In genomic region chr2:152718047-152718908, GRCh38 we compare ENCODE assay signal across 8 cellular contexts. TPM values are rescaled to one million over a fixed set of nuclear protein-coding genes. Genes with fewer than 3 reads are reported as not detected.
DNase-seq lines count a peak whose midpoint lies in the region; ATAC-seq, FAIRE-seq and TF ChIP-seq lines count a peak whose summit lies in the region.

Gene ARL6IP6, plus strand, starts transcription at chr2:152718620. Its CDS starts 5 bp downstream, at chr2:152718625.

- peaks cover 25 to 84% of the 10 kb centered on the region in 2 experiments for H3K79me2 ChIP-seq in H1 (ENCODE audit: control insufficient read depth in 1 of 2, insufficient read depth in 2 of 2, low read length in 2 of 2)

- H3K4ac ChIP-seq in H1 (replicated peaks; ENCODE audit: insufficient read length, low read depth, low read length): peak within 1 kb of the TSS; percentile 92
- peak within 1 kb of the TSS; percentile 83 to 100 for H3K4ac ChIP-seq in mesenchymal stem cell (ENCODE audit: low read depth in 1 of 2, low read length in 2 of 2)

- peak in 1 of 2 experiments; percentile 90; a peak in 1 of 3 replicates for TF ChIP-seq EP300 in H1 (IDR thresholded peaks at IDR 0.05; ENCODE audit: borderline replicate concordance in 1 of 2, low read depth in 2 of 2, low read length in 2 of 2)

- H3K27ac ChIP-seq in HUES48 (ENCODE audit: low read depth, low read length): peak within 1 kb of the TSS; percentile 99
- H3K27ac ChIP-seq in H1 (ENCODE audit: low read depth, low read length): peak within 1 kb of the TSS; percentile 100
- H3K27ac ChIP-seq in mesenchymal stem cell (ENCODE audit: low read length, poor library complexity, severe bottlenecking): peak within 1 kb of the TSS; percentile 97

- peak; percentile 95 to 97 for DNase-seq in Caco-2
- DNase-seq in NT2/D1 (ENCODE audit: low read depth, low spot score): peak; percentile 89
- DNase-seq in activated CD8-positive, alpha-beta memory T cell treated with anti-CD3 and anti-CD28 coated beads, Interleukin-2, amount 10 ng/mL, durations not matched to agents 7 days and 5 days: peak; percentile 95
- peak; percentile 60 to 94 for DNase-seq in H1 (ENCODE audit: low read depth in 1 of 2, low spot score in 2 of 2)
- DNase-seq in mesenchymal stem cell: peak; percentile 95
- DNase-seq in stimulated activated CD8-positive, alpha-beta memory T cell treated with anti-CD3 and anti-CD28 coated beads, Interleukin-12 subunit alpha, Interleukin-12 subunit beta, amount 100 ng/mL, for 24 hours (ENCODE audit: extremely low read depth): peak; percentile 88

- peaks cover 15% of the 10 kb centered on the region; the same call in 1 of the 2 replicates for H3K4me1 ChIP-seq in Caco-2
- H3K4me1 ChIP-seq in HUES48 (ENCODE audit: control insufficient read depth, insufficient read depth, low read length): peaks cover 13% of the 10 kb centered on the region
- no peaks in the 10 kb centered on the region for H3K4me1 ChIP-seq in NT2/D1 (ENCODE audit: insufficient read depth, insufficient read length)
- peaks cover 0 to 7% (median 2%) of the 10 kb centered on the region in 4 experiments; a peak in 2 of 7 replicates for H3K4me1 ChIP-seq in H1 (replicated peaks in 1 of 4; ENCODE audit: control insufficient read depth in 3 of 4, insufficient read depth in 4 of 4, low read length in 3 of 4)
- peaks cover 1% of the 10 kb centered on the region for H3K4me1 ChIP-seq in mesenchymal stem cell (ENCODE audit: control insufficient read depth, insufficient read depth, low read depth, low read length)

- H4K8ac ChIP-seq in H1 (ENCODE audit: extremely low read depth, insufficient read depth, low read length) (peak within 1 kb of the TSS; percentile 100), mesenchymal stem cell (ENCODE audit: low read length) (peak within 1 kb of the TSS; percentile 99)

- WGBS in H1 (ENCODE audit: extremely low coverage in 1 of 2, insufficient coverage in 1 of 2, insufficient read length in 1 of 2, insufficient replicate concordance in 2 of 2, low coverage in 1 of 2, low lambda C conversion rate in 2 of 2, missing lambda C conversion rate in 1 of 2), 2 experiments: 2% methylated on average over 70 of the region's 88 CpGs; no CpG with 5 or more reads in 1 of the 2 experiments
- WGBS in mesenchymal stem cell: under 1% methylated on average over 83 of the region's 88 CpGs

- peak within 1 kb of the TSS; percentile 99 for H2BK5ac ChIP-seq in H1 (ENCODE audit: low read depth, low read length)
- peak within 1 kb of the TSS; percentile 98 for H2BK5ac ChIP-seq in mesenchymal stem cell (ENCODE audit: low read depth, low read length, poor library complexity, severe bottlenecking)

- peaks cover 5% of the 10 kb centered on the region; the same call in 1 of the 2 replicates for H3K23me2 ChIP-seq in H1 (ENCODE audit: low read depth, low read length)

- TF ChIP-seq POLR2A in H1 (IDR thresholded peaks at IDR 0.05; ENCODE audit: control extremely low read depth in 1 of 2, low read depth in 2 of 2, low read length in 2 of 2): peak; percentile 89 to 95; a peak in 2 of 3 replicates

- TF ChIP-seq CTCF in Caco-2 (IDR thresholded peaks at IDR 0.05; ENCODE audit: insufficient read depth in 1 of 2, low read depth in 1 of 2, low read length in 1 of 2, severe bottlenecking in 1 of 2, unreplicated experiment in 1 of 2) (no peak), H1 (IDR thresholded peaks at IDR 0.05; ENCODE audit: control extremely low read depth in 1 of 3, insufficient read depth in 1 of 3, low read depth in 1 of 3, low read length in 3 of 3) (no peak)

- H3K14ac ChIP-seq in H1 (ENCODE audit: insufficient read length) (no peak within 1 kb of the TSS), mesenchymal stem cell (ENCODE audit: low read length in 2 of 2) (peak within 1 kb of the TSS in 1 of 2 experiments; percentile 99)

- peak within 1 kb of the TSS; percentile 100 for H4K5ac ChIP-seq in H1 (ENCODE audit: insufficient read length, low read depth, low read length)

- H2BK12ac ChIP-seq in H1 (ENCODE audit: low read depth, low read length) (peak within 1 kb of the TSS; percentile 93), mesenchymal stem cell (ENCODE audit: low read length in 2 of 2) (peak within 1 kb of the TSS; percentile 85 to 100)

- H2BK120ac ChIP-seq in H1 (replicated peaks; ENCODE audit: low read depth, low read length) (peak within 1 kb of the TSS; percentile 98), mesenchymal stem cell (ENCODE audit: low read depth, low read length) (peak within 1 kb of the TSS; percentile 96)

- H3K27ac Mint-ChIP-seq in Caco-2 (ENCODE audit: unreplicated experiment): peak within 1 kb of the TSS; percentile 97
- H3K27ac Mint-ChIP-seq in activated CD8-positive, alpha-beta memory T cell treated with anti-CD3 and anti-CD28 coated beads, Interleukin-2, amount 10 ng/mL, durations not matched to agents 7 days and 5 days: peak within 1 kb of the TSS; percentile 100

- H3K79me1 ChIP-seq in H1 (ENCODE audit: low read depth, low read length) (no peaks in the 10 kb centered on the region), mesenchymal stem cell (replicated peaks; ENCODE audit: low read length, poor library complexity, severe bottlenecking) (peaks cover 4% of the 10 kb centered on the region)

- H3K36me3 ChIP-seq in Caco-2 (ENCODE audit: control insufficient read depth, insufficient read depth, low read length) (no peaks in the 10 kb centered on the region; the same call in 1 of the 2 replicates), HUES48 (ENCODE audit: control insufficient read depth, insufficient read depth, low read length) (peaks cover 49% of the 10 kb centered on the region), NT2/D1 (ENCODE audit: insufficient read depth, insufficient read length, low read length) (peaks cover 58% of the 10 kb centered on the region), H1 (ENCODE audit: control insufficient read depth in 2 of 4, insufficient read depth in 4 of 4, low read length in 3 of 4) (peaks cover 6 to 46% (median 8%) of the 10 kb centered on the region in 4 experiments; a peak in 6 of 8 replicates), mesenchymal stem cell (ENCODE audit: control insufficient read depth in 1 of 2, insufficient read depth in 2 of 2, low read depth in 1 of 2, low read length in 2 of 2) (peaks cover 0 to 40% of the 10 kb centered on the region in 2 experiments)

- peaks cover 22% of the 10 kb centered on the region for H3K4me1 Mint-ChIP-seq in Caco-2 (ENCODE audit: low read depth, unreplicated experiment)
- H3K4me1 Mint-ChIP-seq in activated CD8-positive, alpha-beta memory T cell treated with anti-CD3 and anti-CD28 coated beads, Interleukin-2, amount 10 ng/mL, durations not matched to agents 7 days and 5 days: peaks cover 63% of the 10 kb centered on the region

- peaks cover 70% of the 10 kb centered on the region for H3K36me3 Mint-ChIP-seq in Caco-2 (ENCODE audit: insufficient read depth, unreplicated experiment)
- peaks cover 43% of the 10 kb centered on the region for H3K36me3 Mint-ChIP-seq in activated CD8-positive, alpha-beta memory T cell treated with anti-CD3 and anti-CD28 coated beads, Interleukin-2, amount 10 ng/mL, durations not matched to agents 7 days and 5 days

- H3K23ac ChIP-seq in H1 (ENCODE audit: insufficient read length): no peak within 1 kb of the TSS
- H3K23ac ChIP-seq in mesenchymal stem cell (ENCODE audit: low read length in 2 of 2): peak within 1 kb of the TSS in 1 of 2 experiments; percentile 96

- peak within 1 kb of the TSS; percentile 95 for H3K56ac ChIP-seq in H1 (replicated peaks; ENCODE audit: insufficient read length, low read depth, low read length)

- peak; percentile 64 for ATAC-seq in GM21423 (IDR thresholded peaks at IDR 0.05; ENCODE audit: unreplicated experiment)
- ATAC-seq in activated CD8-positive, alpha-beta memory T cell treated with anti-CD3 and anti-CD28 coated beads, Interleukin-2, amount 10 ng/mL, durations not matched to agents 7 days and 5 days: peak; percentile 70

- H4K91ac ChIP-seq in H1 (replicated peaks; ENCODE audit: insufficient read length, low read length) (peak within 1 kb of the TSS; percentile 99), mesenchymal stem cell (ENCODE audit: low read length) (peak within 1 kb of the TSS; percentile 96)

- H3K4me3 Mint-ChIP-seq in Caco-2 (ENCODE audit: unreplicated experiment): peak within 1 kb of the TSS; percentile 96
- H3K4me3 Mint-ChIP-seq in activated CD8-positive, alpha-beta memory T cell treated with anti-CD3 and anti-CD28 coated beads, Interleukin-2, amount 10 ng/mL, durations not matched to agents 7 days and 5 days: peak within 1 kb of the TSS; percentile 100

- peak within 1 kb of the TSS; percentile 33; the same call in 1 of the 2 replicates for H2AK5ac ChIP-seq in H1 (ENCODE audit: low read depth, low read length)
- H2AK5ac ChIP-seq in mesenchymal stem cell (ENCODE audit: low read length, severe bottlenecking): no peak within 1 kb of the TSS

- POLR2A ChIA-PET in Caco-2 (lab: Charles Lee) (interaction anchor here (0.7 to 1.0 kb wide), 2 partner anchors 11 to 22 kb away, joined by 3 to 5 read pairs; no protein-coding TSS in a partner anchor), H1 (lab: Charles Lee; ENCODE audit: partially characterized antibody) (interaction anchor here (0.9 to 4.2 kb wide), 13 partner anchors 8 to 383 kb away, joined by 3 to 68 read pairs (median 7); partner anchors contain the start of gene FMNL2)

- H3K9me3 Mint-ChIP-seq in Caco-2 (ENCODE audit: unreplicated experiment): no peaks in the 10 kb centered on the region
- no peaks in the 10 kb centered on the region for H3K9me3 Mint-ChIP-seq in activated CD8-positive, alpha-beta memory T cell treated with anti-CD3 and anti-CD28 coated beads, Interleukin-2, amount 10 ng/mL, durations not matched to agents 7 days and 5 days (ENCODE audit: low read depth)

- H3K9me3 ChIP-seq in Caco-2 (no peaks in the 10 kb centered on the region), HUES48 (ENCODE audit: control insufficient read depth, insufficient read depth, low read length) (no peaks in the 10 kb centered on the region), NT2/D1 (ENCODE audit: insufficient read depth, low read length) (no peaks in the 10 kb centered on the region), H1 (ENCODE audit: insufficient read depth in 2 of 2, low read depth in 1 of 2, low read length in 1 of 2) (no peaks in the 10 kb centered on the region), mesenchymal stem cell (ENCODE audit: control insufficient read depth, low read length) (no peaks in the 10 kb centered on the region)

- H3K9ac ChIP-seq in HUES48 (ENCODE audit: low read depth, low read length): peak within 1 kb of the TSS; percentile 98
- peak within 1 kb of the TSS; percentile 99 for H3K9ac ChIP-seq in NT2/D1 (ENCODE audit: insufficient read length, low read depth)
- H3K9ac ChIP-seq in H1 (replicated peaks in 1 of 4; ENCODE audit: extremely low read depth in 1 of 4, low read depth in 3 of 4, low read length in 3 of 4): peak within 1 kb of the TSS; percentile 93 to 99 (median 98)
- H3K9ac ChIP-seq in mesenchymal stem cell (ENCODE audit: low read length): peak within 1 kb of the TSS; percentile 99

- peaks cover 1 to 16% of the 10 kb centered on the region in 2 experiments for H4K20me1 ChIP-seq in H1 (replicated peaks in 1 of 2; ENCODE audit: control insufficient read depth in 1 of 2, insufficient read depth in 2 of 2, low read length in 2 of 2)

- intact Hi-C loops in Caco-2 (cut with micrococcal nuclease; ENCODE audit: unreplicated experiment): loop anchor here (2.0 kb wide), 1 partner anchor 23 kb away; no protein-coding TSS in a partner anchor

- no peak for TF ChIP-seq RAD21 in H1 (IDR thresholded peaks at IDR 0.05 in 1 of 2, conservative IDR thresholded peaks at IDR 0.05 in 1 of 2; ENCODE audit: low read depth in 2 of 2, low read length in 2 of 2)

- H2BK15ac ChIP-seq in H1 (ENCODE audit: low read length): peak within 1 kb of the TSS; percentile 99; the same call in 1 of the 2 replicates
- peak within 1 kb of the TSS; percentile 96 for H2BK15ac ChIP-seq in mesenchymal stem cell (ENCODE audit: low read depth, poor library complexity, severe bottlenecking)

- peak within 1 kb of the TSS; percentile 57; the same call in 1 of the 2 replicates for H2BK20ac ChIP-seq in H1 (ENCODE audit: low read length)

- H3K27me3 ChIP-seq in Caco-2 (replicated peaks; ENCODE audit: control insufficient read depth, insufficient read depth, low read length) (no peaks in the 10 kb centered on the region), HUES48 (ENCODE audit: control insufficient read depth, insufficient read depth, low read length) (no peaks in the 10 kb centered on the region), NT2/D1 (ENCODE audit: insufficient read depth, insufficient read length) (no peaks in the 10 kb centered on the region), H1 (replicated peaks in 1 of 4; ENCODE audit: control insufficient read depth in 3 of 4, extremely low read depth in 1 of 4, insufficient read depth in 3 of 4, low read length in 3 of 4) (no peaks in the 10 kb centered on the region), mesenchymal stem cell (ENCODE audit: control insufficient read depth in 1 of 2, insufficient read depth in 1 of 2, low read length in 2 of 2) (no peaks in the 10 kb centered on the region)

- CTCF ChIA-PET in Caco-2 (lab: Charles Lee) (no interaction called here), H1 (lab: Charles Lee; ENCODE audit: partially characterized antibody) (interaction anchor here (0.9 to 4.3 kb wide), 4 partner anchors 12 to 82 kb away, joined by 3 to 52 read pairs (median 6); no protein-coding TSS in a partner anchor)
- CTCF ChIA-PET in activated CD8-positive, alpha-beta memory T cell treated with anti-CD3 and anti-CD28 coated beads, Interleukin-2, amount 10 ng/mL, durations not matched to agents 7 days and 5 days (lab: Charles Lee): interaction anchor here (1.2 to 2.6 kb wide), 4 partner anchors 8 to 543 kb away, joined by 3 to 12 read pairs (median 4); partner anchors contain the start of gene STAM2

- H3K4me3 ChIP-seq in Caco-2 (ENCODE audit: low read depth, low read length): peak within 1 kb of the TSS; percentile 88
- H3K4me3 ChIP-seq in HUES48 (ENCODE audit: low read depth, low read length): peak within 1 kb of the TSS; percentile 99
- H3K4me3 ChIP-seq in NT2/D1 (ENCODE audit: insufficient read length, low read depth): peak within 1 kb of the TSS; percentile 97
- H3K4me3 ChIP-seq in H1 (ENCODE audit: extremely low read depth in 1 of 4, insufficient read depth in 2 of 4, low read depth in 3 of 4, low read length in 4 of 4): peak within 1 kb of the TSS; percentile 92 to 98 (median 96)
- peak within 1 kb of the TSS; percentile 93 to 95 for H3K4me3 ChIP-seq in mesenchymal stem cell (ENCODE audit: insufficient read depth in 1 of 2, low read depth in 1 of 2, low read length in 2 of 2)

- H2AFZ ChIP-seq in H1 (ENCODE audit: low read length): peak within 1 kb of the TSS; percentile 46; the same call in 1 of the 2 replicates
- peak within 1 kb of the TSS; percentile 96 for H2AFZ ChIP-seq in mesenchymal stem cell (ENCODE audit: low read depth, low read length)

- no peaks in the 10 kb centered on the region for H3K27me3 Mint-ChIP-seq in Caco-2 (ENCODE audit: insufficient read depth, unreplicated experiment)
- H3K27me3 Mint-ChIP-seq in activated CD8-positive, alpha-beta memory T cell treated with anti-CD3 and anti-CD28 coated beads, Interleukin-2, amount 10 ng/mL, durations not matched to agents 7 days and 5 days: no peaks in the 10 kb centered on the region

- H3K4me2 ChIP-seq in H1 (ENCODE audit: insufficient read depth in 1 of 2, low read depth in 2 of 2, low read length in 2 of 2) (peak within 1 kb of the TSS; percentile 58 to 69), mesenchymal stem cell (ENCODE audit: low read length, poor library complexity, severe bottlenecking) (peak within 1 kb of the TSS; percentile 73)

- FAIRE-seq in H1 (lab: Jason Lieb, UNC): no peak

- H3K18ac ChIP-seq in H1 (ENCODE audit: extremely low read depth, low read length): peak within 1 kb of the TSS; percentile 100
- peak within 1 kb of the TSS; percentile 99 for H3K18ac ChIP-seq in mesenchymal stem cell (ENCODE audit: low read depth in 1 of 2, low read length in 2 of 2)

- BruUV-seq in Caco-2 (replicated peaks; lab: Mats Ljungman, UMichigan): no TSS peak

RNA-seq across cellular contexts. Expression of gene ARL6IP6, which starts in this region (rescaled TPM):
- total RNA-seq in Caco-2 (2022): 33.1 and 41.4 TPM in 2 replicates
- 10 to 100 TPM; 45.5 to 50.7 TPM for total RNA-seq in activated CD8-positive, alpha-beta memory T cell treated with anti-CD3 and anti-CD28 coated beads, Interleukin-2, amount 10 ng/mL, durations not matched to agents 7 days and 5 days
- 39.8 and 47.3 TPM in 2 replicates for total RNA-seq in H1 (2021; fragmentation: NEBNext Ultra II Directional; extraction: Animal tissue kit (Norgen Biotek cat#: 25700))
- 84.4 and 92.9 TPM in 2 replicates for polyA plus RNA-seq in H1 (2011; rRNA removed)
- 94.1 TPM for polyA plus RNA-seq in H1 (2011; cell fraction: cytosol; rRNA removed)
- 19.3 TPM for polyA plus RNA-seq in H1 (2011; cell fraction: nucleus; rRNA removed)
- 19.4 to 33.7 TPM (median 22.2 TPM) in 4 replicates for polyA plus RNA-seq in H1 (2012, experiment 1 of 2)
- 22.9 TPM for polyA plus RNA-seq in H1 (2012, experiment 2 of 2)
- polyA plus RNA-seq in H1 (2013, experiment 1 of 2): 31.0 TPM
- 33.0 TPM for polyA plus RNA-seq in H1 (2013, experiment 2 of 2)
- 26.1 and 32.8 TPM in 2 replicates for polyA minus RNA-seq in H1 (2011; rRNA and poly(A)+ RNA removed)
- 20.8 TPM for polyA minus RNA-seq in H1 (2011; cell fraction: cytosol; rRNA and poly(A)+ RNA removed)
- polyA minus RNA-seq in H1 (2011; cell fraction: nucleus; rRNA and poly(A)+ RNA removed): 31.6 TPM
- polyA plus RNA-seq in mesenchymal stem cell (2013, experiment 1 of 2): 13.3 TPM
- 16.6 TPM for polyA plus RNA-seq in mesenchymal stem cell (2013, experiment 2 of 2)

Comparison
In these comparisons a context has a peak if more than half of its experiments do, and no peak if none do; other contexts are left out.
1. Peak in every context shown above with its lines: DNase-seq, ATAC-seq, H3K4me3 ChIP-seq and H3K27ac ChIP-seq.